Comparison of ENCODE assay signal across 8 cellular contexts in the genomic region with DNA sequence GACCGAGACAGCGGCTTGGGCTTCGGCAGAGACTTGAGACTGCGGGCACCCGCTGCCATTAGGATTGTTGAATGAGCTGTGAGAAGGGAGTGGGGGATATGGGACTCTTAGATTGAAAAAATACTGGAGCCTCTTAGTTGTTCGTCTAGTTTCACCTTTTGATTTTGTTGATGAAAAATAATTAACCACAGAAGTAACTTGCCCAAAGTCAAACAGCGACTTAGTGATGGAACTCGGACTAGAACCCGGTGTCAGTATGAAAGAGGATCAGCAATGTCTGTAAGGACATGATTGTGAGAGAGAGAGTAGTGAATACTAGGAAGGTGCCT. TPM values are rescaled to one million over a fixed set of nuclear protein-coding genes. Genes with fewer than 3 reads are reported as not detected.
DNase-seq lines count a peak whose midpoint lies in the region; ATAC-seq lines count a peak whose summit lies in the region.

No MANE protein-coding gene starts in this region.

- DNase-seq in A172 (ENCODE audit: low spot score) (peak; percentile 5), dermis microvascular lymphatic vessel endothelial cell (ENCODE audit: low read depth in 2 of 2) (peak; percentile 1 to 2), DMS 273 treated with DMSO at 0.1 percent for 48 hours (lab: John Stamatoyannopoulos, UW) (no peak), NCI-H1092 treated with DMSO at 0.1 percent for 48 hours (lab: John Stamatoyannopoulos, UW) (no peak), GM19238 (ENCODE audit: insufficient read length, low spot score) (no peak)

- ATAC-seq in GM18858 (IDR thresholded peaks at IDR 0.05; ENCODE audit: unreplicated experiment) = no peak

- H3K9ac ChIP-seq in HUES6 (ENCODE audit: low read length) (peak overlapping the region; percentile 18), mucosa of stomach (ENCODE audit: low read length) (peak overlapping the region; percentile 65)

- no peak overlapping the region for H3K27ac ChIP-seq in HUES6 (ENCODE audit: low read depth, low read length)

- H3K4me3 ChIP-seq in HUES6 (ENCODE audit: low read depth, low read length) (peak overlapping the region; percentile 95), mucosa of stomach (ENCODE audit: low read length) (peak overlapping the region; percentile 31)

- H3K4me1 ChIP-seq in HUES6 (ENCODE audit: control insufficient read depth, insufficient read depth, low read length) (peaks cover 4% of the 10 kb centered on the region; the same call in 1 of the 2 replicates), mucosa of stomach (ENCODE audit: control insufficient read depth, insufficient read depth, low read length) (peaks cover 7% of the 10 kb centered on the region)

- H3K27me3 ChIP-seq in HUES6 (ENCODE audit: control insufficient read depth, insufficient read depth, low read length) (peaks cover 4% of the 10 kb centered on the region; the same call in 1 of the 2 replicates), mucosa of stomach (ENCODE audit: control insufficient read depth, insufficient read depth, low read length) (no peaks in the 10 kb centered on the region)

- H3K36me3 ChIP-seq in HUES6 (ENCODE audit: control insufficient read depth, insufficient read depth, low read length) (no peaks in the 10 kb centered on the region), mucosa of stomach (ENCODE audit: control insufficient read depth, insufficient read depth, low read length) (no peaks in the 10 kb centered on the region)

- H3K9me3 ChIP-seq in HUES6 (ENCODE audit: control insufficient read depth, insufficient read depth, low read depth, low read length) (no peaks in the 10 kb centered on the region), mucosa of stomach (ENCODE audit: control insufficient read depth, low read length) (no peaks in the 10 kb centered on the region)

RNA-seq across cellular contexts. Expression of a gene that starts 0.5 kb away (rescaled TPM):
- 24.4 and 26.5 TPM in 2 replicates for total RNA-seq in A172 (2014; rRNA removed; shearing (Covaris generic))
- 28.0 and 28.2 TPM in 2 replicates for total RNA-seq in dermis microvascular lymphatic vessel endothelial cell

Comparison
In these comparisons a context has a peak if more than half of its experiments do, and no peak if none do; other contexts are left out.
1. DNase-seq: peak in A172 (single experiment) and dermis microvascular lymphatic vessel endothelial cell (2 of 2); none in DMS 273 treated with DMSO at 0.1 percent for 48 hours (single experiment), NCI-H1092 treated with DMSO at 0.1 percent for 48 hours (single experiment) and GM19238 (single experiment).